11 cellular contexts compared by ENCODE assay signal in genomic region chr20:53091789-53092188, GRCh38.
"Had no signal": no experiment of that assay in that cellular context is flagged by ENCODE, and none has a peak within 500 bp of the region (broad histone marks: within the 10 kb centered on the region; RNA-seq: fewer than 3 reads in every experiment).

No MANE protein-coding gene starts in this region.

- H3K4me3 ChIP-seq: GM23248, GM23338, HAP-1 had no signal

- FAIRE-seq: H1, H54 had no signal

- H3K4me3 Mint-ChIP-seq: GM23338, H9, HFFc6 had no signal

- H2AFZ ChIP-seq: GM23248, GM23338 had no signal

- H3K4me1 Mint-ChIP-seq: GM23338, H9 had no signal

- H3K27ac Mint-ChIP-seq: GM23338, H9, HFFc6 had no signal

- H3K4me2 ChIP-seq: GM23338 had no signal

- H3K4me1 ChIP-seq: HAP-1 had no signal

- H3K9me3 ChIP-seq: HAP-1 had no signal

- ATAC-seq: GM23338, HCT116 had no signal

- H3K9me3 Mint-ChIP-seq: GM23338, H9 had no signal

- H3K27ac ChIP-seq: GM23248 had no signal

- H3K36me3 ChIP-seq: HAP-1 had no signal

- H3K9ac ChIP-seq: GM23248 had no signal

- DNase-seq: GM23248, GOT3, H7, H9, HCEC 1CT, HFFc6 had no signal
